31 cellular contexts compared by ENCODE assay signal in genomic region chr18:12860530-12860929, GRCh38.
"Had no signal": no experiment of that assay in that cellular context is flagged by ENCODE, and none has a peak within 500 bp of the region (broad histone marks: within the 10 kb centered on the region; RNA-seq: fewer than 3 reads in every experiment).

No MANE protein-coding gene starts in this region.

- H3K36me3 ChIP-seq: brain microvascular endothelial cell had no signal

- H3K9me3 ChIP-seq: SJSA1, SK-N-SH had no signal

- H3K27ac ChIP-seq: brain microvascular endothelial cell, SJSA1, VCaP had no signal

- H3K4me2 ChIP-seq: SK-N-SH had no signal

- H3K27me3 Mint-ChIP-seq: activated CD4-positive, alpha-beta memory T cell treated with anti-CD3 and anti-CD28 coated beads, Interleukin-2, amount 10 ng/mL, durations not matched to agents 7 days and 5 days; activated CD8-positive, alpha-beta memory T cell treated with anti-CD3 and anti-CD28 coated beads, Interleukin-2, amount 10 ng/mL, durations not matched to agents 7 days and 5 days; activated naive CD4-positive, alpha-beta T cell treated with anti-CD3 and anti-CD28 coated beads, Interleukin-2, amount 10 ng/mL, durations not matched to agents 7 days and 5 days; activated naive CD8-positive, alpha-beta T cell; activated naive CD8-positive, alpha-beta T cell treated with anti-CD3 and anti-CD28 coated beads, Interleukin-2, amount 50 U/mL, for 24 hours; T-helper 17 cell had no signal

- DNase-seq: activated CD4-positive, alpha-beta memory T cell treated with anti-CD3 and anti-CD28 coated beads, Interleukin-2, amount 10 ng/mL, durations not matched to agents 7 days and 5 days; activated CD4-positive, alpha-beta T cell treated with anti-CD3 and anti-CD28 coated beads, Interleukin-2, amount 50 U/mL, for 1 hour; activated CD4-positive, CD25-positive, alpha-beta regulatory T cell; activated CD8-positive, alpha-beta memory T cell treated with anti-CD3 and anti-CD28 coated beads for 24 hours; activated CD8-positive, alpha-beta memory T cell treated with anti-CD3 and anti-CD28 coated beads, Interleukin-2, amount 10 ng/mL, durations not matched to agents 7 days and 5 days; activated CD8-positive, alpha-beta memory T cell treated with anti-CD3 and anti-CD28 coated beads, Interleukin-2, amount 50 U/mL, for 48 hours; activated effector memory CD4-positive, alpha-beta T cell treated with Interleukin-2 at 50 U/mL for 16 hours; activated naive CD4-positive, alpha-beta T cell treated with anti-CD3 and anti-CD28 coated beads, Interleukin-2, amount 10 ng/mL, durations not matched to agents 7 days and 5 days; activated naive CD8-positive, alpha-beta T cell treated with anti-CD3 and anti-CD28 coated beads, Interleukin-2, amount 50 U/mL, for 24 hours; activated T-cell treated with anti-CD3 and anti-CD28 coated beads, Interleukin-2, amount 50 U/mL, for 48 hours; anterior cingulate cortex; brain microvascular endothelial cell; central memory CD4-positive, alpha-beta T cell; NCI-H1092 treated with DMSO at 0.1 percent for 48 hours; NCI-H1417; NCI-H146; NCI-H187; NCI-H2029 treated with DMSO at 0.1 percent for 48 hours; NCI-H2107; NCI-H2171; NCI-H510A; NCI-H526; NCI-H748 treated with DMSO at 0.1 percent for 48 hours; RPMI8226; SHP77 treated with DMSO at 0.1 percent for 48 hours; SK-N-SH; T-helper 17 cell had no signal

- H3K4me3 ChIP-seq: SJSA1 had no signal

- H3K27me3 ChIP-seq: brain microvascular endothelial cell, SJSA1 had no signal

- H3K9me2 ChIP-seq: SK-N-SH had no signal

- H3K9ac ChIP-seq: SK-N-SH had no signal

- H3K4me3 Mint-ChIP-seq: activated CD4-positive, alpha-beta memory T cell treated with anti-CD3 and anti-CD28 coated beads, Interleukin-2, amount 10 ng/mL, durations not matched to agents 7 days and 5 days; activated CD8-positive, alpha-beta memory T cell treated with anti-CD3 and anti-CD28 coated beads, Interleukin-2, amount 10 ng/mL, durations not matched to agents 7 days and 5 days; activated naive CD4-positive, alpha-beta T cell treated with anti-CD3 and anti-CD28 coated beads, Interleukin-2, amount 10 ng/mL, durations not matched to agents 7 days and 5 days; activated naive CD8-positive, alpha-beta T cell; activated naive CD8-positive, alpha-beta T cell treated with anti-CD3 and anti-CD28 coated beads, Interleukin-2, amount 50 U/mL, for 24 hours; T-helper 17 cell had no signal

- H3K9me3 Mint-ChIP-seq: activated CD4-positive, alpha-beta memory T cell treated with anti-CD3 and anti-CD28 coated beads, Interleukin-2, amount 10 ng/mL, durations not matched to agents 7 days and 5 days; activated naive CD4-positive, alpha-beta T cell treated with anti-CD3 and anti-CD28 coated beads, Interleukin-2, amount 10 ng/mL, durations not matched to agents 7 days and 5 days; activated naive CD8-positive, alpha-beta T cell treated with anti-CD3 and anti-CD28 coated beads, Interleukin-2, amount 50 U/mL, for 24 hours had no signal

- ATAC-seq: activated CD8-positive, alpha-beta memory T cell treated with anti-CD3 and anti-CD28 coated beads, Interleukin-2, amount 10 ng/mL, durations not matched to agents 7 days and 5 days; activated naive CD8-positive, alpha-beta T cell treated with anti-CD3 and anti-CD28 coated beads, Interleukin-2, amount 50 U/mL, for 24 hours; Panc1; T-helper 17 cell had no signal

- H3K27ac Mint-ChIP-seq: activated CD4-positive, alpha-beta memory T cell treated with anti-CD3 and anti-CD28 coated beads, Interleukin-2, amount 10 ng/mL, durations not matched to agents 7 days and 5 days; activated CD8-positive, alpha-beta memory T cell treated with anti-CD3 and anti-CD28 coated beads, Interleukin-2, amount 10 ng/mL, durations not matched to agents 7 days and 5 days; activated naive CD4-positive, alpha-beta T cell treated with anti-CD3 and anti-CD28 coated beads, Interleukin-2, amount 10 ng/mL, durations not matched to agents 7 days and 5 days; activated naive CD8-positive, alpha-beta T cell; activated naive CD8-positive, alpha-beta T cell treated with anti-CD3 and anti-CD28 coated beads, Interleukin-2, amount 50 U/mL, for 24 hours had no signal
